In genomic region chr2:72131916-72132841, GRCh38 we compare ENCODE assay signal across 23 cellular contexts. TPM values are rescaled to one million over a fixed set of nuclear protein-coding genes. Genes with fewer than 3 reads are reported as not detected.
A peak's percentile ranks its signal among the peaks of the same experiment; 100 is the strongest.
DNase-seq lines count a peak whose midpoint lies in the region; ATAC-seq and TF ChIP-seq lines count a peak whose summit lies in the region.
"Had no signal": no experiment of that assay in that cellular context is flagged by ENCODE, and none has a peak within 500 bp of the region (broad histone marks: within the 10 kb centered on the region; RNA-seq: fewer than 3 reads in every experiment).

No MANE protein-coding gene starts in this region.

- H3K27me3 Mint-ChIP-seq in activated T-cell treated with anti-CD3 and anti-CD28 coated beads, Interleukin-2, amount 50 U/mL, for 4 hours (ENCODE audit: low read depth), result peaks cover 8% of the 10 kb centered on the region
- H3K27me3 Mint-ChIP-seq in natural killer cell (ENCODE audit: low read depth in 2 of 2), result no peaks in the 10 kb centered on the region

- H3K36me3 Mint-ChIP-seq in activated T-cell treated with anti-CD3 and anti-CD28 coated beads, Interleukin-2, amount 50 U/mL, for 4 hours (ENCODE audit: insufficient read depth), result no peaks in the 10 kb centered on the region
- H3K36me3 Mint-ChIP-seq in natural killer cell, result no peaks in the 10 kb centered on the region

- no peaks in the 10 kb centered on the region for H3K9me3 ChIP-seq in upper lobe of right lung
- H3K9me3 ChIP-seq: A549, BE2C, esophagus muscularis mucosa, mucosa of descending colon had no signal

- H3K27ac ChIP-seq in coronary artery (no peak overlapping the region), upper lobe of right lung (no peak overlapping the region)
- H3K27ac ChIP-seq: A549, esophagus muscularis mucosa, hepatocyte had no signal

- no peaks in the 10 kb centered on the region for H3K9me3 Mint-ChIP-seq in activated T-cell treated with anti-CD3 and anti-CD28 coated beads, Interleukin-2, amount 50 U/mL, for 4 hours
- no peaks in the 10 kb centered on the region for H3K9me3 Mint-ChIP-seq in natural killer cell

- no peak overlapping the region for H3K27ac Mint-ChIP-seq in natural killer cell
- H3K27ac Mint-ChIP-seq: brain had no signal

- peak; percentile 2 for DNase-seq in activated T-cell treated with anti-CD3 and anti-CD28 coated beads, Interleukin-2, amount 50 U/mL, for 4 hours
- no peak for DNase-seq in activated T-cell treated with anti-CD3 and anti-CD28 coated beads for 4 hours
- DNase-seq in coronary artery (ENCODE audit: low spot score), result peak; percentile 72
- DNase-seq in natural killer cell, result peak; percentile 9
- peak; percentile 62 for DNase-seq in upper lobe of right lung
- DNase-seq in COLO668 (lab: John Stamatoyannopoulos, UW; ENCODE audit: unreplicated experiment), result no peak
- no peak for DNase-seq in NOMO-1 treated with DMSO at 0.1 percent for 48 hours (lab: John Stamatoyannopoulos, UW; ENCODE audit: unreplicated experiment)
- no peak for DNase-seq in NAMALWA (ENCODE audit: low spot score)
- DNase-seq: activated CD4-positive, alpha-beta T cell treated with anti-CD3 and anti-CD28 coated beads, Interleukin-2, amount 50 U/mL, for 1 hour; activated gamma-delta T cell treated with Interleukin-2 at 50 U/mL for 16 hours; BE2C; foreskin melanocyte; GF-D8; Karpas-422; mucosa of descending colon; MV-4-11; NCI-H524; T-helper 2 cell had no signal

- no peaks in the 10 kb centered on the region for H3K36me3 ChIP-seq in upper lobe of right lung
- H3K36me3 ChIP-seq: BE2C, esophagus muscularis mucosa had no signal

- no peaks in the 10 kb centered on the region for H3K27me3 ChIP-seq in upper lobe of right lung
- H3K27me3 ChIP-seq: BE2C had no signal

- H3K4me1 ChIP-seq in upper lobe of right lung, result no peaks in the 10 kb centered on the region
- H3K4me1 ChIP-seq: BE2C had no signal

- H3K4me3 Mint-ChIP-seq in activated T-cell treated with anti-CD3 and anti-CD28 coated beads, Interleukin-2, amount 50 U/mL, for 4 hours, result no peak overlapping the region
- no peak overlapping the region for H3K4me3 Mint-ChIP-seq in natural killer cell
- H3K4me3 Mint-ChIP-seq: brain had no signal

- no peaks in the 10 kb centered on the region for H3K4me1 Mint-ChIP-seq in activated T-cell treated with anti-CD3 and anti-CD28 coated beads, Interleukin-2, amount 50 U/mL, for 4 hours (ENCODE audit: low read depth)
- H3K4me1 Mint-ChIP-seq in natural killer cell, result no peaks in the 10 kb centered on the region

- no peak overlapping the region for H3K4me3 ChIP-seq in coronary artery
- H3K4me3 ChIP-seq in upper lobe of right lung, result no peak overlapping the region
- H3K4me3 ChIP-seq: A549, esophagus muscularis mucosa, hepatocyte, mucosa of descending colon had no signal

- no peak for TF ChIP-seq CTCF in coronary artery (IDR thresholded peaks at IDR 0.05)
- TF ChIP-seq CTCF in natural killer cell (IDR thresholded peaks at IDR 0.05), result no peak
- no peak for TF ChIP-seq CTCF in upper lobe of right lung (IDR thresholded peaks at IDR 0.05)

- intact Hi-C loops in natural killer cell (cut with micrococcal nuclease) (no loop called here), upper lobe of right lung (cut with DNase I) (no loop called here)

- no peak for ATAC-seq in activated T-cell treated with anti-CD3 and anti-CD28 coated beads, Interleukin-2, amount 50 U/mL, for 4 hours
- ATAC-seq in natural killer cell (no peak), upper lobe of right lung (no peak)
- ATAC-seq: A549, mucosa of descending colon, Panc1 had no signal

RNA-seq across cellular contexts. Expression of gene CYP26B1, which starts 15.5 kb away (rescaled TPM):
- under 1 TPM in 1 of 3 donors, not detected in 2; 0.16 TPM for total RNA-seq in activated T-cell treated with anti-CD3 and anti-CD28 coated beads, Interleukin-2, amount 50 U/mL, for 4 hours
- total RNA-seq in natural killer cell, result not detected
- 3.8 TPM for total RNA-seq in upper lobe of right lung

Comparison
In these comparisons a context has a peak if more than half of its experiments do, and no peak if none do; other contexts are left out.
1. DNase-seq: peak in activated T-cell treated with anti-CD3 and anti-CD28 coated beads, Interleukin-2, amount 50 U/mL, for 4 hours (single experiment), coronary artery (single experiment), natural killer cell (single experiment) and upper lobe of right lung (single experiment); none in activated T-cell treated with anti-CD3 and anti-CD28 coated beads for 4 hours (single experiment), COLO668 (single experiment), NOMO-1 treated with DMSO at 0.1 percent for 48 hours (single experiment) and NAMALWA (single experiment).